In genomic region chr7:159192013-159192412, GRCh38 we compare ENCODE assay signal across 19 cellular contexts. TPM values are rescaled to one million over a fixed set of nuclear protein-coding genes. Genes with fewer than 3 reads are reported as not detected.
DNase-seq lines count a peak whose midpoint lies in the region; ATAC-seq and TF ChIP-seq lines count a peak whose summit lies in the region.
"Had no signal": no experiment of that assay in that cellular context is flagged by ENCODE, and none has a peak within 500 bp of the region (broad histone marks: within the 10 kb centered on the region; RNA-seq: fewer than 3 reads in every experiment).

No MANE protein-coding gene starts in this region.

- H3K36me3 Mint-ChIP-seq in central memory CD8-positive, alpha-beta T cell (ENCODE audit: insufficient read depth), result peaks cover 2% of the 10 kb centered on the region

- H3K27ac Mint-ChIP-seq in central memory CD8-positive, alpha-beta T cell (ENCODE audit: low read depth), result peak overlapping the region; percentile 68
- H3K27ac Mint-ChIP-seq: CD4-positive, alpha-beta T cell had no signal

- H3K4me1 ChIP-seq in BLaER1 (peaks cover 70% of the 10 kb centered on the region), OCI-LY7 (ENCODE audit: insufficient read depth, low read length, poor library complexity, severe bottlenecking) (no peaks in the 10 kb centered on the region)

- H3K4me3 ChIP-seq in BLaER1 (no peak overlapping the region), OCI-LY7 (ENCODE audit: low read depth, low read length, poor library complexity, severe bottlenecking) (no peak overlapping the region), brain microvascular endothelial cell (ENCODE audit: low read depth, low read length) (no peak overlapping the region)

- H3K9me3 Mint-ChIP-seq in central memory CD8-positive, alpha-beta T cell, result peaks cover 11% of the 10 kb centered on the region

- no peaks in the 10 kb centered on the region for H3K79me2 ChIP-seq in OCI-LY7 (ENCODE audit: insufficient read depth, low read depth, low read length)

- H3K9me3 ChIP-seq in BLaER1 (peaks cover 11% of the 10 kb centered on the region), OCI-LY7 (ENCODE audit: low read length) (no peaks in the 10 kb centered on the region)

- no peak overlapping the region for H3K4me3 Mint-ChIP-seq in central memory CD8-positive, alpha-beta T cell
- H3K4me3 Mint-ChIP-seq: CD4-positive, alpha-beta T cell had no signal

- H4K20me1 ChIP-seq in BLaER1, result no peaks in the 10 kb centered on the region
- H4K20me1 ChIP-seq in OCI-LY7 (ENCODE audit: insufficient read depth, low read length), result no peaks in the 10 kb centered on the region

- H3K4me2 ChIP-seq in BLaER1 (peak overlapping the region; percentile 77), OCI-LY7 (ENCODE audit: low read length) (no peak overlapping the region)

- intact Hi-C loops in OCI-LY7 (cut with micrococcal nuclease; ENCODE audit: unreplicated experiment), result no loop called here

- no peaks in the 10 kb centered on the region for H3K9me2 ChIP-seq in OCI-LY7 (ENCODE audit: insufficient read depth, low read length)

- no peaks in the 10 kb centered on the region for H3K36me3 ChIP-seq in BLaER1
- H3K36me3 ChIP-seq in OCI-LY7 (ENCODE audit: insufficient read depth, low read length), result no peaks in the 10 kb centered on the region
- no peaks in the 10 kb centered on the region for H3K36me3 ChIP-seq in brain microvascular endothelial cell (replicated peaks)

- H2AFZ ChIP-seq in OCI-LY7 (ENCODE audit: low read length), result no peak overlapping the region

- H3K27me3 Mint-ChIP-seq in central memory CD8-positive, alpha-beta T cell, result no peaks in the 10 kb centered on the region
- H3K27me3 Mint-ChIP-seq: CD4-positive, alpha-beta T cell had no signal

- ATAC-seq in central memory CD8-positive, alpha-beta T cell (replicated peaks; ENCODE audit: extremely low read depth, poor library complexity, severe bottlenecking), result no peak

- H3K4me1 Mint-ChIP-seq in central memory CD8-positive, alpha-beta T cell, result peaks cover 40% of the 10 kb centered on the region
- H3K4me1 Mint-ChIP-seq: H9 had no signal

- H3K9ac ChIP-seq in BLaER1, result no peak overlapping the region

- CTCF ChIA-PET in OCI-LY7 (lab: Charles Lee; ENCODE audit: unreplicated experiment), result no interaction called here

- BruUV-seq in OCI-LY7 (replicated peaks; lab: Mats Ljungman, UMichigan), result no TSS peak

- H3K27me3 ChIP-seq in BLaER1 (no peaks in the 10 kb centered on the region), brain microvascular endothelial cell (replicated peaks) (no peaks in the 10 kb centered on the region)

- in situ Hi-C loops in GM13976 (cut with MboI; ENCODE audit: low sequenced_read_pairs, unreplicated experiment), result no loop called here
- in situ Hi-C loops in brain microvascular endothelial cell (cut with HindIII; ENCODE audit: low pct_ligation_motif_present, low sequenced_read_pairs), result no loop called here

- TF ChIP-seq CTCF in GM13976 (IDR thresholded peaks at IDR 0.05; ENCODE audit: borderline replicate concordance, control extremely low read depth, extremely low read depth, insufficient read depth, missing control alignments) (no peak), OCI-LY7 (conservative IDR thresholded peaks at IDR 0.05; ENCODE audit: low read length) (0 out of 2 replicates have a peak, but pooled peaks have one; percentile 13), brain microvascular endothelial cell (IDR thresholded peaks at IDR 0.05; ENCODE audit: low read depth, low read length, missing control alignments) (no peak)

- H3K27ac ChIP-seq in BLaER1 (peak overlapping the region; percentile 62), OCI-LY7 (ENCODE audit: low read depth, low read length, poor library complexity, severe bottlenecking) (no peak overlapping the region), brain microvascular endothelial cell (no peak overlapping the region)
- H3K27ac ChIP-seq: HL-60 had no signal

- POLR2A ChIA-PET in OCI-LY7 (lab: Charles Lee), result no interaction called here

- DNase-seq in GM13976 (ENCODE audit: low spot score), result peak; percentile 3
- no peak for DNase-seq in OCI-LY7 (ENCODE audit: low spot score)
- no peak for DNase-seq in central memory CD8-positive, alpha-beta T cell (ENCODE audit: low spot score in 2 of 2)
- DNase-seq in brain microvascular endothelial cell, result no peak
- no peak for DNase-seq in NOMO-1 (lab: John Stamatoyannopoulos, UW; ENCODE audit: unreplicated experiment in 2 of 2)
- DNase-seq in NAMALWA (ENCODE audit: low spot score), result no peak
- no peak for DNase-seq in NCI-H2081 (lab: John Stamatoyannopoulos, UW)
- DNase-seq: ACHN; AML-193; CD4-positive, alpha-beta T cell; H9; NCI-H1105; NCI-H187 treated with DMSO at 0.1 percent for 48 hours; NCI-H2171; NCI-H446; NCI-H69; T-helper 1 cell had no signal

RNA-seq across cellular contexts. Expression of gene VIPR2, which starts 47.3 kb away (rescaled TPM):
- not detected in 2 replicates for total RNA-seq in OCI-LY7 (2014; rRNA removed; shearing (Covaris generic))
- total RNA-seq in OCI-LY7 (2022), result not detected in 2 replicates
